In genomic region chr19:51131780-51132680, GRCh38 we compare ENCODE assay signal across 1 cellular context.
TF ChIP-seq lines count a peak whose summit lies in the region.

No MANE protein-coding gene starts in this region.

TF ChIP-seq in K562, 482 proteins besides CTCF, POLR2A, EP300 and RAD21 (continued from another document and continues in another):
- no peak for TF ChIP-seq PHB2 (IDR thresholded peaks at IDR 0.05; ENCODE audit: low read depth)
- TF ChIP-seq ZNF384 (IDR thresholded peaks at IDR 0.05; ENCODE audit: low read depth, low read length) = no peak
- TF ChIP-seq, protein P1, sequence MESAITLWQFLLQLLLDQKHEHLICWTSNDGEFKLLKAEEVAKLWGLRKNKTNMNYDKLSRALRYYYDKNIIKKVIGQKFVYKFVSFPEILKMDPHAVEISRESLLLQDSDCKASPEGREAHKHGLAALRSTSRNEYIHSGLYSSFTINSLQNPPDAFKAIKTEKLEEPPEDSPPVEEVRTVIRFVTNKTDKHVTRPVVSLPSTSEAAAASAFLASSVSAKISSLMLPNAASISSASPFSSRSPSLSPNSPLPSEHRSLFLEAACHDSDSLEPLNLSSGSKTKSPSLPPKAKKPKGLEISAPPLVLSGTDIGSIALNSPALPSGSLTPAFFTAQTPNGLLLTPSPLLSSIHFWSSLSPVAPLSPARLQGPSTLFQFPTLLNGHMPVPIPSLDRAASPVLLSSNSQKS (CRISPR knock-in tag; IDR thresholded peaks at IDR 0.05) = no peak
- peak; percentile 42; the same call in 1 of the 2 replicates for TF ChIP-seq ETV1 (tag; conservative IDR thresholded peaks at IDR 0.05; ENCODE audit: low read depth)
- no peak for TF ChIP-seq ILF3 (IDR thresholded peaks at IDR 0.05; ENCODE audit: borderline replicate concordance)
- TF ChIP-seq PML (IDR thresholded peaks at IDR 0.05; ENCODE audit: low read length) = no peak
- no peak for TF ChIP-seq ZSCAN32 (CRISPR knock-in tag; IDR thresholded peaks at IDR 0.05)
- TF ChIP-seq SNIP1 (IDR thresholded peaks at IDR 0.05; ENCODE audit: low read depth) = no peak
- no peak for TF ChIP-seq ZBTB2 (IDR thresholded peaks at IDR 0.05)
- TF ChIP-seq FOXA3 (CRISPR knock-in tag; conservative IDR thresholded peaks at IDR 0.05 in 1 of 2, IDR thresholded peaks at IDR 0.05 in 1 of 2) = no peak; a peak in 1 of 4 replicates
- peak; percentile 91 for TF ChIP-seq ESRRA (IDR thresholded peaks at IDR 0.05; ENCODE audit: borderline replicate concordance, low read depth)
- TF ChIP-seq CEBPB (tag; IDR thresholded peaks at IDR 0.05) = no peak
- TF ChIP-seq, protein P2, sequence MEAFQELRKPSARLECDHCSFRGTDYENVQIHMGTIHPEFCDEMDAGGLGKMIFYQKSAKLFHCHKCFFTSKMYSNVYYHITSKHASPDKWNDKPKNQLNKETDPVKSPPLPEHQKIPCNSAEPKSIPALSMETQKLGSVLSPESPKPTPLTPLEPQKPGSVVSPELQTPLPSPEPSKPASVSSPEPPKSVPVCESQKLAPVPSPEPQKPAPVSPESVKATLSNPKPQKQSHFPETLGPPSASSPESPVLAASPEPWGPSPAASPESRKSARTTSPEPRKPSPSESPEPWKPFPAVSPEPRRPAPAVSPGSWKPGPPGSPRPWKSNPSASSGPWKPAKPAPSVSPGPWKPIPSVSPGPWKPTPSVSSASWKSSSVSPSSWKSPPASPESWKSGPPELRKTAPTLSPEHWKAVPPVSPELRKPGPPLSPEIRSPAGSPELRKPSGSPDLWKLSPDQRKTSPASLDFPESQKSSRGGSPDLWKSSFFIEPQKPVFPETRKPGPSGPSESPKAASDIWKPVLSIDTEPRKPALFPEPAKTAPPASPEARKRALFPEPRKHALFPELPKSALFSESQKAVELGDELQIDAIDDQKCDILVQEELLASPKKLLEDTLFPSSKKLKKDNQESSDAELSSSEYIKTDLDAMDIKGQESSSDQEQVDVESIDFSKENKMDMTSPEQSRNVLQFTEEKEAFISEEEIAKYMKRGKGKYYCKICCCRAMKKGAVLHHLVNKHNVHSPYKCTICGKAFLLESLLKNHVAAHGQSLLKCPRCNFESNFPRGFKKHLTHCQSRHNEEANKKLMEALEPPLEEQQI (IDR thresholded peaks at IDR 0.05) = no peak
- no peak for TF ChIP-seq HLTF (IDR thresholded peaks at IDR 0.05)
- TF ChIP-seq ZNF830 (CRISPR knock-in tag; IDR thresholded peaks at IDR 0.05) = no peak
- TF ChIP-seq, protein P3, sequence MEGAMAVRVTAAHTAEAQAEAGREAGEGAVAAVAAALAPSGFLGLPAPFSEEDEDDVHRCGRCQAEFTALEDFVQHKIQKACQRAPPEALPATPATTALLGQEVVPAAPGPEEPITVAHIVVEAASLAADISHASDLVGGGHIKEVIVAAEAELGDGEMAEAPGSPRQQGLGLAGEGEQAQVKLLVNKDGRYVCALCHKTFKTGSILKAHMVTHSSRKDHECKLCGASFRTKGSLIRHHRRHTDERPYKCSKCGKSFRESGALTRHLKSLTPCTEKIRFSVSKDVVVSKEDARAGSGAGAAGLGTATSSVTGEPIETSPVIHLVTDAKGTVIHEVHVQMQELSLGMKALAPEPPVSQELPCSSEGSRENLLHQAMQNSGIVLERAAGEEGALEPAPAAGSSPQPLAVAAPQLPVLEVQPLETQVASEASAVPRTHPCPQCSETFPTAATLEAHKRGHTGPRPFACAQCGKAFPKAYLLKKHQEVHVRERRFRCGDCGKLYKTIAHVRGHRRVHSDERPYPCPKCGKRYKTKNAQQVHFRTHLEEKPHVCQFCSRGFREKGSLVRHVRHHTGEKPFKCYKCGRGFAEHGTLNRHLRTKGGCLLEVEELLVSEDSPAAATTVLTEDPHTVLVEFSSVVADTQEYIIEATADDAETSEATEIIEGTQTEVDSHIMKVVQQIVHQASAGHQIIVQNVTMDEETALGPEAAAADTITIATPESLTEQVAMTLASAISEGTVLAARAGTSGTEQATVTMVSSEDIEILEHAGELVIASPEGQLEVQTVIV (CRISPR knock-in tag; IDR thresholded peaks at IDR 0.05; ENCODE audit: borderline replicate concordance) = no peak
- TF ChIP-seq MTF1 (CRISPR knock-in tag; IDR thresholded peaks at IDR 0.05; ENCODE audit: borderline replicate concordance) = no peak
- no peak for TF ChIP-seq PHTF2 (CRISPR knock-in tag; IDR thresholded peaks at IDR 0.05)
- peak; percentile 15; the same call in 1 of the 2 replicates for TF ChIP-seq ZEB2 (IDR thresholded peaks at IDR 0.05)
- TF ChIP-seq SRF (CRISPR knock-in tag; IDR thresholded peaks at IDR 0.05) = peak in 1 of 2 experiments; percentile 71; a peak in 1 of 4 replicates
- no peak for TF ChIP-seq KLF6 (CRISPR knock-in tag; IDR thresholded peaks at IDR 0.05; ENCODE audit: borderline replicate concordance)
- TF ChIP-seq, protein P4, sequence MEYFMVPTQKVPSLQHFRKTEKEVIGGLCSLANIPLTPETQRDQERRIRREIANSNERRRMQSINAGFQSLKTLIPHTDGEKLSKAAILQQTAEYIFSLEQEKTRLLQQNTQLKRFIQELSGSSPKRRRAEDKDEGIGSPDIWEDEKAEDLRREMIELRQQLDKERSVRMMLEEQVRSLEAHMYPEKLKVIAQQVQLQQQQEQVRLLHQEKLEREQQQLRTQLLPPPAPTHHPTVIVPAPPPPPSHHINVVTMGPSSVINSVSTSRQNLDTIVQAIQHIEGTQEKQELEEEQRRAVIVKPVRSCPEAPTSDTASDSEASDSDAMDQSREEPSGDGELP (CRISPR knock-in tag; IDR thresholded peaks at IDR 0.05; ENCODE audit: borderline replicate concordance) = peak; percentile 84
- peak; percentile 68 for TF ChIP-seq TCF3 (CRISPR knock-in tag; IDR thresholded peaks at IDR 0.05)
- TF ChIP-seq SMARCA4 (IDR thresholded peaks at IDR 0.05) = peak; percentile 67; the same call in 1 of the 2 replicates
- TF ChIP-seq, protein P5, sequence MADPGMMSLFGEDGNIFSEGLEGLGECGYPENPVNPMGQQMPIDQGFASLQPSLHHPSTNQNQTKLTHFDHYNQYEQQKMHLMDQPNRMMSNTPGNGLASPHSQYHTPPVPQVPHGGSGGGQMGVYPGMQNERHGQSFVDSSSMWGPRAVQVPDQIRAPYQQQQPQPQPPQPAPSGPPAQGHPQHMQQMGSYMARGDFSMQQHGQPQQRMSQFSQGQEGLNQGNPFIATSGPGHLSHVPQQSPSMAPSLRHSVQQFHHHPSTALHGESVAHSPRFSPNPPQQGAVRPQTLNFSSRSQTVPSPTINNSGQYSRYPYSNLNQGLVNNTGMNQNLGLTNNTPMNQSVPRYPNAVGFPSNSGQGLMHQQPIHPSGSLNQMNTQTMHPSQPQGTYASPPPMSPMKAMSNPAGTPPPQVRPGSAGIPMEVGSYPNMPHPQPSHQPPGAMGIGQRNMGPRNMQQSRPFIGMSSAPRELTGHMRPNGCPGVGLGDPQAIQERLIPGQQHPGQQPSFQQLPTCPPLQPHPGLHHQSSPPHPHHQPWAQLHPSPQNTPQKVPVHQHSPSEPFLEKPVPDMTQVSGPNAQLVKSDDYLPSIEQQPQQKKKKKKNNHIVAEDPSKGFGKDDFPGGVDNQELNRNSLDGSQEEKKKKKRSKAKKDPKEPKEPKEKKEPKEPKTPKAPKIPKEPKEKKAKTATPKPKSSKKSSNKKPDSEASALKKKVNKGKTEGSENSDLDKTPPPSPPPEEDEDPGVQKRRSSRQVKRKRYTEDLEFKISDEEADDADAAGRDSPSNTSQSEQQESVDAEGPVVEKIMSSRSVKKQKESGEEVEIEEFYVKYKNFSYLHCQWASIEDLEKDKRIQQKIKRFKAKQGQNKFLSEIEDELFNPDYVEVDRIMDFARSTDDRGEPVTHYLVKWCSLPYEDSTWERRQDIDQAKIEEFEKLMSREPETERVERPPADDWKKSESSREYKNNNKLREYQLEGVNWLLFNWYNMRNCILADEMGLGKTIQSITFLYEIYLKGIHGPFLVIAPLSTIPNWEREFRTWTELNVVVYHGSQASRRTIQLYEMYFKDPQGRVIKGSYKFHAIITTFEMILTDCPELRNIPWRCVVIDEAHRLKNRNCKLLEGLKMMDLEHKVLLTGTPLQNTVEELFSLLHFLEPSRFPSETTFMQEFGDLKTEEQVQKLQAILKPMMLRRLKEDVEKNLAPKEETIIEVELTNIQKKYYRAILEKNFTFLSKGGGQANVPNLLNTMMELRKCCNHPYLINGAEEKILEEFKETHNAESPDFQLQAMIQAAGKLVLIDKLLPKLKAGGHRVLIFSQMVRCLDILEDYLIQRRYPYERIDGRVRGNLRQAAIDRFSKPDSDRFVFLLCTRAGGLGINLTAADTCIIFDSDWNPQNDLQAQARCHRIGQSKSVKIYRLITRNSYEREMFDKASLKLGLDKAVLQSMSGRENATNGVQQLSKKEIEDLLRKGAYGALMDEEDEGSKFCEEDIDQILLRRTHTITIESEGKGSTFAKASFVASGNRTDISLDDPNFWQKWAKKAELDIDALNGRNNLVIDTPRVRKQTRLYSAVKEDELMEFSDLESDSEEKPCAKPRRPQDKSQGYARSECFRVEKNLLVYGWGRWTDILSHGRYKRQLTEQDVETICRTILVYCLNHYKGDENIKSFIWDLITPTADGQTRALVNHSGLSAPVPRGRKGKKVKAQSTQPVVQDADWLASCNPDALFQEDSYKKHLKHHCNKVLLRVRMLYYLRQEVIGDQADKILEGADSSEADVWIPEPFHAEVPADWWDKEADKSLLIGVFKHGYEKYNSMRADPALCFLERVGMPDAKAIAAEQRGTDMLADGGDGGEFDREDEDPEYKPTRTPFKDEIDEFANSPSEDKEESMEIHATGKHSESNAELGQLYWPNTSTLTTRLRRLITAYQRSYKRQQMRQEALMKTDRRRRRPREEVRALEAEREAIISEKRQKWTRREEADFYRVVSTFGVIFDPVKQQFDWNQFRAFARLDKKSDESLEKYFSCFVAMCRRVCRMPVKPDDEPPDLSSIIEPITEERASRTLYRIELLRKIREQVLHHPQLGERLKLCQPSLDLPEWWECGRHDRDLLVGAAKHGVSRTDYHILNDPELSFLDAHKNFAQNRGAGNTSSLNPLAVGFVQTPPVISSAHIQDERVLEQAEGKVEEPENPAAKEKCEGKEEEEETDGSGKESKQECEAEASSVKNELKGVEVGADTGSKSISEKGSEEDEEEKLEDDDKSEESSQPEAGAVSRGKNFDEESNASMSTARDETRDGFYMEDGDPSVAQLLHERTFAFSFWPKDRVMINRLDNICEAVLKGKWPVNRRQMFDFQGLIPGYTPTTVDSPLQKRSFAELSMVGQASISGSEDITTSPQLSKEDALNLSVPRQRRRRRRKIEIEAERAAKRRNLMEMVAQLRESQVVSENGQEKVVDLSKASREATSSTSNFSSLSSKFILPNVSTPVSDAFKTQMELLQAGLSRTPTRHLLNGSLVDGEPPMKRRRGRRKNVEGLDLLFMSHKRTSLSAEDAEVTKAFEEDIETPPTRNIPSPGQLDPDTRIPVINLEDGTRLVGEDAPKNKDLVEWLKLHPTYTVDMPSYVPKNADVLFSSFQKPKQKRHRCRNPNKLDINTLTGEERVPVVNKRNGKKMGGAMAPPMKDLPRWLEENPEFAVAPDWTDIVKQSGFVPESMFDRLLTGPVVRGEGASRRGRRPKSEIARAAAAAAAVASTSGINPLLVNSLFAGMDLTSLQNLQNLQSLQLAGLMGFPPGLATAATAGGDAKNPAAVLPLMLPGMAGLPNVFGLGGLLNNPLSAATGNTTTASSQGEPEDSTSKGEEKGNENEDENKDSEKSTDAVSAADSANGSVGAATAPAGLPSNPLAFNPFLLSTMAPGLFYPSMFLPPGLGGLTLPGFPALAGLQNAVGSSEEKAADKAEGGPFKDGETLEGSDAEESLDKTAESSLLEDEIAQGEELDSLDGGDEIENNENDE (IDR thresholded peaks at IDR 0.05; ENCODE audit: low read depth, low read length) = no peak
- TF ChIP-seq MBD1 (CRISPR knock-in tag; IDR thresholded peaks at IDR 0.05) = no peak
- TF ChIP-seq CTBP1 (IDR thresholded peaks at IDR 0.05; ENCODE audit: borderline replicate concordance) = peak; percentile 90
- no peak for TF ChIP-seq NCOA6 (IDR thresholded peaks at IDR 0.05)
- TF ChIP-seq, protein P6, sequence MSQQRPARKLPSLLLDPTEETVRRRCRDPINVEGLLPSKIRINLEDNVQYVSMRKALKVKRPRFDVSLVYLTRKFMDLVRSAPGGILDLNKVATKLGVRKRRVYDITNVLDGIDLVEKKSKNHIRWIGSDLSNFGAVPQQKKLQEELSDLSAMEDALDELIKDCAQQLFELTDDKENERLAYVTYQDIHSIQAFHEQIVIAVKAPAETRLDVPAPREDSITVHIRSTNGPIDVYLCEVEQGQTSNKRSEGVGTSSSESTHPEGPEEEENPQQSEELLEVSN (IDR thresholded peaks at IDR 0.05; ENCODE audit: borderline replicate concordance in 1 of 2, extremely low read depth in 1 of 2, insufficient read depth in 1 of 2, insufficient read length in 1 of 2, low read depth in 1 of 2, low read length in 1 of 2, poor library complexity in 1 of 2, severe bottlenecking in 1 of 2) = no peak
- no peak for TF ChIP-seq THAP12 (CRISPR knock-in tag; IDR thresholded peaks at IDR 0.05)
- no peak for TF ChIP-seq ZSCAN29 (IDR thresholded peaks at IDR 0.05)
- TF ChIP-seq BDP1 (IDR thresholded peaks at IDR 0.05; ENCODE audit: insufficient read depth, insufficient read length) = no peak
- TF ChIP-seq TRIM24 (IDR thresholded peaks at IDR 0.05) = peak in 1 of 2 experiments; percentile 56; a peak in 1 of 4 replicates
